16 cellular contexts compared by ENCODE assay signal in the genomic region with DNA sequence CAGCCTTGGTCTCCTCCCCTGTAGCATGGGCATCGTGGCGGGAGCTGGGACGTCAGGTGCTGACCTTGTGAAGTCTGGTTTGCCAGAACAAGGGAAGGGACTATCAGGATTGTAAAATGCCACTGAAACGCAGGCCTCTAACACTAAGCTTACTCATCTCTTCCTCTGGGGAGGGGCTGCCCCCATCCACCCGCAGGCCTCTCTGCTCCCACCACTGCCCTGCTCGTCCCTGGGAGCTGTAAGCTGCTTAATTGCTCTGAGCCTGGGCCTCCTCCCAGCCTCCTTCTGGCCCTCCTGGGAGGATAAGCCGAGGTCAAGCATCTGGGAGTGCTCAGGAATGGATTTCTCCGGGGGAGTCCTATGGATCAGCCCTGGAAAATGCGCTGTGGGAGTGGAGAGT. TPM values are rescaled to one million over a fixed set of nuclear protein-coding genes. Genes with fewer than 3 reads are reported as not detected.
DNase-seq lines count a peak whose midpoint lies in the region; TF ChIP-seq lines count a peak whose summit lies in the region.
"Had no signal": no experiment of that assay in that cellular context is flagged by ENCODE, and none has a peak within 500 bp of the region (broad histone marks: within the 10 kb centered on the region; RNA-seq: fewer than 3 reads in every experiment).

No MANE protein-coding gene starts in this region.

- peaks cover 12 to 40% (median 22%) of the 10 kb centered on the region in 4 donors for H3K4me1 ChIP-seq in transverse colon

- POLR2A ChIA-PET in RWPE1 (lab: Yijun Ruan, JAX; ENCODE audit: low non-redundant PET) = no interaction called here

- intact Hi-C loops in transverse colon (cut with DNase I; ENCODE audit: low total_unique reads) = no loop called here

- no peaks in the 10 kb centered on the region for H3K9me3 ChIP-seq in transverse colon
- H3K9me3 ChIP-seq: left lung had no signal

- WGBS in transverse colon (ENCODE audit: low coverage in 1 of 2), 2 donors = 41% methylated on average over 9 of the region's 9 CpGs; no CpG with 5 or more reads in 1 of the 2 donors

- in situ Hi-C loops in transverse colon (cut with MboI; ENCODE audit: low pct_ligation_motif_present in 1 of 4, low pct_unique_long_range_greater_than_20kb in 1 of 4, low sequenced_read_pairs in 3 of 4) = no loop called here

- no peak overlapping the region for H3K4me3 ChIP-seq in fibroblast of villous mesenchyme (ENCODE audit: low read depth, low read length)
- no peak overlapping the region for H3K4me3 ChIP-seq in transverse colon
- H3K4me3 ChIP-seq: left lung had no signal

- DNase-seq in activated CD4-positive, alpha-beta T cell treated with anti-CD3 and anti-CD28 coated beads, Interleukin-2, amount 50 U/mL, for 48 hours = peak; percentile 5 to 20
- no peak for DNase-seq in activated CD4-positive, alpha-beta T cell treated with anti-CD3 and anti-CD28 coated beads for 4 hours
- DNase-seq in RWPE1 (ENCODE audit: low spot score) = no peak
- DNase-seq in fibroblast of villous mesenchyme (ENCODE audit: low read depth) = peak; percentile 65
- DNase-seq in transverse colon = no peak
- no peak for DNase-seq in DMS53 (lab: John Stamatoyannopoulos, UW)
- DNase-seq in DMS114 treated with DMSO at 0.1 percent for 48 hours (lab: John Stamatoyannopoulos, UW; ENCODE audit: unreplicated experiment) = no peak
- DNase-seq in SIG-M5 (lab: John Stamatoyannopoulos, UW) = no peak
- DNase-seq: 8988T; activated naive CD4-positive, alpha-beta T cell treated with anti-CD3 and anti-CD28 coated beads, Interleukin-2, amount 10 ng/mL, durations not matched to agents 7 days and 5 days; Kasumi-1; naive B cell; NCI-H748 treated with DMSO at 0.1 percent for 48 hours; stimulated activated CD4-positive, alpha-beta T cell treated with anti-CD3 and anti-CD28 coated beads, Interleukin-4, amount 100 ng/mL, for 24 hours had no signal

- TF ChIP-seq EP300 in transverse colon (IDR thresholded peaks at IDR 0.05; ENCODE audit: low read depth) = no peak

- H3K36me3 ChIP-seq in transverse colon = no peaks in the 10 kb centered on the region
- H3K36me3 ChIP-seq: left lung had no signal

- CTCF ChIA-PET in RWPE1 (lab: Yijun Ruan, JAX) = no interaction called here

- no peaks in the 10 kb centered on the region for H3K27me3 ChIP-seq in transverse colon

- TF ChIP-seq CTCF in RWPE1 (conservative IDR thresholded peaks at IDR 0.05; ENCODE audit: low read depth) = no peak
- TF ChIP-seq CTCF in fibroblast of villous mesenchyme (IDR thresholded peaks at IDR 0.05; ENCODE audit: insufficient read depth, low read depth, low read length) = no peak
- no peak for TF ChIP-seq CTCF in transverse colon (IDR thresholded peaks at IDR 0.05)

- H3K27ac ChIP-seq in RWPE1 (peak overlapping the region; percentile 47), transverse colon (peak overlapping the region; percentile 39 to 88 (median 76))
- H3K27ac ChIP-seq: left lung had no signal

- no peak for TF ChIP-seq POLR2A in transverse colon (IDR thresholded peaks at IDR 0.05)

RNA-seq across cellular contexts. Expression of a gene that starts 8.4 kb away (rescaled TPM):
- 3.0 and 4.5 TPM in 2 replicates for total RNA-seq in fibroblast of villous mesenchyme
- total RNA-seq in transverse colon = 1 to 10 TPM; 1.9 to 4.6 (median 3.2) TPM
- total RNA-seq: activated CD8-positive, alpha-beta memory T cell treated with anti-CD3 and anti-CD28 coated beads for 36 hours had no signal

Comparison
In these comparisons a context has a peak if more than half of its experiments do, and no peak if none do; other contexts are left out.
1. DNase-seq: peak in activated CD4-positive, alpha-beta T cell treated with anti-CD3 and anti-CD28 coated beads, Interleukin-2, amount 50 U/mL, for 48 hours (2 of 2) and fibroblast of villous mesenchyme (single experiment); none in activated CD4-positive, alpha-beta T cell treated with anti-CD3 and anti-CD28 coated beads for 4 hours (0 of 2), RWPE1 (single experiment), transverse colon (single experiment), DMS53 (single experiment), DMS114 treated with DMSO at 0.1 percent for 48 hours (single experiment) and SIG-M5 (single experiment).